9 cellular contexts compared by ENCODE assay signal in the genomic region with DNA sequence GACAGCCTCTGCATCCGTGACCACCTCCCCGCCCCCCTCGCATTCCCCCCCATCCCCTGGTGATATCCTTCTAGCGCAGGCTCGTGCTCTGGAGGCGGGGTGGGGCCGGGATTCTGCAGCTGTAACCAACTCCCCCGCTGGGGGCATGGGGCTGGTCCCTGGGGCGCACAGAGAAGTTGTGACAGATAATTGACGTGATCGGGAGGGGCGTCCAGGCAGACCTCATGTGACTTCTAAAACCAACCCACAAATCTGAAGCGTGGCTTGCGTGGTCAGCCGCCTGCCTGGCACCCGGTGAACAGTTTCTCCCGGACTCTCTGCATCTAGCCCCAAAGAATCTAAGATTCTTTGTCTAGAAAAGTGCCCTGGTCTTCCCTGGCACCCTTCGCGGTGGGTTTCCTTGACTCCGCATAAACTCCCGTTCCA.
DNase-seq lines count a peak whose midpoint lies in the region; ATAC-seq and TF ChIP-seq lines count a peak whose summit lies in the region.
"Had no signal": no experiment of that assay in that cellular context is flagged by ENCODE, and none has a peak within 500 bp of the region (broad histone marks: within the 10 kb centered on the region; RNA-seq: fewer than 3 reads in every experiment).

No MANE protein-coding gene starts in this region.

- peak overlapping the region; percentile 50 for H3K27ac Mint-ChIP-seq in CD8-positive, alpha-beta T cell
- H3K27ac Mint-ChIP-seq in activated CD8-positive, alpha-beta T cell treated with anti-CD3 and anti-CD28 coated beads for 36 hours, result peak overlapping the region; percentile 66
- peak overlapping the region; percentile 59 for H3K27ac Mint-ChIP-seq in glutamatergic neuron (ENCODE audit: unreplicated experiment)

- no peak for TF ChIP-seq POLR2A in ovary (IDR thresholded peaks at IDR 0.05)

- 1 to 2% (median 1%) methylated on average over 21 of the region's 21 CpGs for WGBS in ovary, 3 donors

- H3K27me3 Mint-ChIP-seq in CD8-positive, alpha-beta T cell (ENCODE audit: low read depth), result peaks cover 41% of the 10 kb centered on the region
- H3K27me3 Mint-ChIP-seq in activated CD8-positive, alpha-beta T cell treated with anti-CD3 and anti-CD28 coated beads for 36 hours, result peaks cover 37% of the 10 kb centered on the region
- peaks cover 12% of the 10 kb centered on the region for H3K27me3 Mint-ChIP-seq in glutamatergic neuron (ENCODE audit: unreplicated experiment)

- ATAC-seq in CD8-positive, alpha-beta T cell, result peak; percentile 36
- ATAC-seq in activated CD8-positive, alpha-beta T cell treated with anti-CD3 and anti-CD28 coated beads for 36 hours, result peak; percentile 43
- ATAC-seq in GM21526 (IDR thresholded peaks at IDR 0.05; ENCODE audit: low FRiP score, unreplicated experiment), result no peak
- ATAC-seq in GM18520 (IDR thresholded peaks at IDR 0.05; ENCODE audit: unreplicated experiment), result no peak
- ATAC-seq in GM19463 (IDR thresholded peaks at IDR 0.05; ENCODE audit: unreplicated experiment), result no peak
- ATAC-seq: HCT116 had no signal

- POLR2A ChIA-PET in CD8-positive, alpha-beta T cell (lab: Charles Lee), result no interaction called here
- POLR2A ChIA-PET in activated CD8-positive, alpha-beta T cell treated with anti-CD3 and anti-CD28 coated beads for 36 hours (lab: Charles Lee), result interaction anchor here (1.0 to 1.1 kb wide), 2 partner anchors 14 to 101 kb away, joined by 3 to 4 read pairs; partner anchors contain the start of gene IGF1R

- H3K4me1 Mint-ChIP-seq in CD8-positive, alpha-beta T cell (ENCODE audit: low read depth), result peaks cover 18% of the 10 kb centered on the region
- H3K4me1 Mint-ChIP-seq in activated CD8-positive, alpha-beta T cell treated with anti-CD3 and anti-CD28 coated beads for 36 hours (ENCODE audit: low read depth), result peaks cover 12% of the 10 kb centered on the region
- peaks cover 3% of the 10 kb centered on the region for H3K4me1 Mint-ChIP-seq in glutamatergic neuron (ENCODE audit: low read depth, unreplicated experiment)

- H3K27ac ChIP-seq in CD8-positive, alpha-beta T cell (ENCODE audit: low read depth, low read length), result no peak overlapping the region
- peak overlapping the region; percentile 83 to 92 for H3K27ac ChIP-seq in ovary

- no peak for DNase-seq in CD8-positive, alpha-beta T cell
- no peak for DNase-seq in activated CD8-positive, alpha-beta T cell treated with anti-CD3 and anti-CD28 coated beads for 36 hours
- DNase-seq in glutamatergic neuron (peak; percentile 37), ovary (peak in 4 of 5 donors; percentile 32 to 58 (median 34)), NCI-H2107 treated with DMSO at 0.1 percent for 48 hours (lab: John Stamatoyannopoulos, UW; ENCODE audit: unreplicated experiment) (no peak)

- peak overlapping the region; percentile 65 for H3K4me3 ChIP-seq in CD8-positive, alpha-beta T cell (ENCODE audit: low read depth, low read length)
- H3K4me3 ChIP-seq in ovary, result peak overlapping the region; percentile 52

- no peaks in the 10 kb centered on the region for H3K36me3 Mint-ChIP-seq in CD8-positive, alpha-beta T cell
- H3K36me3 Mint-ChIP-seq in activated CD8-positive, alpha-beta T cell treated with anti-CD3 and anti-CD28 coated beads for 36 hours (ENCODE audit: low read depth), result no peaks in the 10 kb centered on the region
- no peaks in the 10 kb centered on the region for H3K36me3 Mint-ChIP-seq in glutamatergic neuron (ENCODE audit: unreplicated experiment)

- H3K4me3 Mint-ChIP-seq in CD8-positive, alpha-beta T cell, result peak overlapping the region; percentile 85
- H3K4me3 Mint-ChIP-seq in activated CD8-positive, alpha-beta T cell treated with anti-CD3 and anti-CD28 coated beads for 36 hours, result peak overlapping the region; percentile 71
- H3K4me3 Mint-ChIP-seq in glutamatergic neuron (ENCODE audit: unreplicated experiment), result peak overlapping the region; percentile 98

- intact Hi-C loops in CD8-positive, alpha-beta T cell (cut with DNase I, micrococcal nuclease), result no loop called here
- intact Hi-C loops in activated CD8-positive, alpha-beta T cell treated with anti-CD3 and anti-CD28 coated beads for 36 hours (cut with micrococcal nuclease), result no loop called here
- intact Hi-C loops in ovary (cut with DNase I), result loop anchor here in 1 of 4 donors (2.0 kb wide), 1 partner anchor 23 kb away; no protein-coding TSS in a partner anchor

- H3K9me3 ChIP-seq in CD8-positive, alpha-beta T cell (ENCODE audit: low read length), result no peaks in the 10 kb centered on the region
- no peaks in the 10 kb centered on the region for H3K9me3 ChIP-seq in ovary

- TF ChIP-seq EP300 in ovary (IDR thresholded peaks at IDR 0.05), result no peak

- H3K36me3 ChIP-seq in CD8-positive, alpha-beta T cell (ENCODE audit: insufficient read depth, low read length), result no peaks in the 10 kb centered on the region
- H3K36me3 ChIP-seq in ovary, result no peaks in the 10 kb centered on the region

- peaks cover 3% of the 10 kb centered on the region for H3K27me3 ChIP-seq in CD8-positive, alpha-beta T cell (ENCODE audit: insufficient read depth, low read length)
- H3K27me3 ChIP-seq in ovary, result no peaks in the 10 kb centered on the region

- TF ChIP-seq CTCF in CD8-positive, alpha-beta T cell (IDR thresholded peaks at IDR 0.05), result no peak
- TF ChIP-seq CTCF in activated CD8-positive, alpha-beta T cell treated with anti-CD3 and anti-CD28 coated beads for 36 hours (IDR thresholded peaks at IDR 0.05), result no peak
- TF ChIP-seq CTCF in glutamatergic neuron (IDR thresholded peaks at IDR 0.05; ENCODE audit: partially characterized antibody, unreplicated experiment) (no peak), ovary (IDR thresholded peaks at IDR 0.05) (no peak)

- CTCF ChIA-PET in CD8-positive, alpha-beta T cell (lab: Charles Lee), result interaction anchor here (1.9 kb wide), 1 partner anchor 27 kb away, joined by 4 read pairs; no protein-coding TSS in a partner anchor
- CTCF ChIA-PET in activated CD8-positive, alpha-beta T cell treated with anti-CD3 and anti-CD28 coated beads for 36 hours (lab: Charles Lee), result interaction anchor here (0.8 to 2.4 kb wide), 4 partner anchors 28 to 121 kb away, joined by 3 to 18 read pairs (median 4); no protein-coding TSS in a partner anchor

- H3K4me1 ChIP-seq in CD8-positive, alpha-beta T cell (ENCODE audit: insufficient read depth, low read length), result peaks cover 10% of the 10 kb centered on the region
- no peaks in the 10 kb centered on the region for H3K4me1 ChIP-seq in ovary (ENCODE audit: insufficient read depth)

- H3K9me3 Mint-ChIP-seq in CD8-positive, alpha-beta T cell, result no peaks in the 10 kb centered on the region
- H3K9me3 Mint-ChIP-seq in activated CD8-positive, alpha-beta T cell treated with anti-CD3 and anti-CD28 coated beads for 36 hours, result peaks cover 3% of the 10 kb centered on the region
- peaks cover 5% of the 10 kb centered on the region for H3K9me3 Mint-ChIP-seq in glutamatergic neuron (ENCODE audit: unreplicated experiment)

Comparison
In these comparisons a context has a peak if more than half of its experiments do, and no peak if none do; other contexts are left out.
1. ATAC-seq: peak in CD8-positive, alpha-beta T cell (single experiment) and activated CD8-positive, alpha-beta T cell treated with anti-CD3 and anti-CD28 coated beads for 36 hours (single experiment); none in GM21526 (single experiment), GM18520 (single experiment) and GM19463 (single experiment).
2. DNase-seq: peak in glutamatergic neuron (single experiment) and ovary (4 of 5); none in CD8-positive, alpha-beta T cell (0 of 7), activated CD8-positive, alpha-beta T cell treated with anti-CD3 and anti-CD28 coated beads for 36 hours (single experiment) and NCI-H2107 treated with DMSO at 0.1 percent for 48 hours (single experiment).
3. Peak in every context shown above with its lines, with median percentiles within 50 percentile points of each other: H3K27ac Mint-ChIP-seq and H3K4me3 Mint-ChIP-seq.